ENCODE assay signal across 1 cellular context in genomic region chr12:26808766-26809460, GRCh38.
TF ChIP-seq lines count a peak whose summit lies in the region.

No MANE protein-coding gene starts in this region.

TF ChIP-seq in HepG2, 621 proteins besides CTCF, POLR2A, EP300 and RAD21 (continued from another document):
- TF ChIP-seq NBN (conservative IDR thresholded peaks at IDR 0.05) (no peak), ZNF766 (CRISPR knock-in tag; IDR thresholded peaks at IDR 0.05; ENCODE audit: borderline replicate concordance) (no peak), E2F5 (CRISPR knock-in tag; conservative IDR thresholded peaks at IDR 0.05) (no peak), ZFY (CRISPR knock-in tag; IDR thresholded peaks at IDR 0.05) (no peak), CEBPB (IDR thresholded peaks at IDR 0.05; ENCODE audit: borderline replicate concordance, low read depth, low read length) (0 out of 2 replicates have a peak, but pooled peaks have one; percentile 11), TFDP1 (CRISPR knock-in tag; IDR thresholded peaks at IDR 0.05; ENCODE audit: borderline replicate concordance) (no peak), ZBTB46 (CRISPR knock-in tag; IDR thresholded peaks at IDR 0.05; ENCODE audit: borderline replicate concordance) (no peak), MIER3 (CRISPR knock-in tag; IDR thresholded peaks at IDR 0.05; ENCODE audit: borderline replicate concordance) (no peak), BRCA1 (CRISPR knock-in tag; IDR thresholded peaks at IDR 0.05) (no peak), ZNF296 (CRISPR knock-in tag; conservative IDR thresholded peaks at IDR 0.05) (no peak), ZNF670 (CRISPR knock-in tag; IDR thresholded peaks at IDR 0.05; ENCODE audit: borderline replicate concordance) (no peak), SRSF4 (IDR thresholded peaks at IDR 0.05; ENCODE audit: low read depth, low read length, poor library complexity, severe bottlenecking) (no peak), KLF15 (CRISPR knock-in tag; IDR thresholded peaks at IDR 0.05; ENCODE audit: borderline replicate concordance) (no peak), ARID4A (CRISPR knock-in tag; IDR thresholded peaks at IDR 0.05; ENCODE audit: borderline replicate concordance) (no peak), ELF1 (CRISPR knock-in tag; IDR thresholded peaks at IDR 0.05) (no peak), ZBTB21 (CRISPR knock-in tag; IDR thresholded peaks at IDR 0.05) (no peak), FOXA3 (CRISPR knock-in tag; IDR thresholded peaks at IDR 0.05) (peak; percentile 37; the same call in 1 of the 2 replicates), ARID3A (IDR thresholded peaks at IDR 0.05; ENCODE audit: low read depth, low read length) (no peak), SOX13 (IDR thresholded peaks at IDR 0.05) (no peak), SOX13 (CRISPR knock-in tag; conservative IDR thresholded peaks at IDR 0.05 in 1 of 2, IDR thresholded peaks at IDR 0.05 in 1 of 2) (0 out of 4 replicates have a peak, but pooled peaks of 1 of the 2 experiments have one; percentile 4), ZNF788 (CRISPR knock-in tag; IDR thresholded peaks at IDR 0.05; ENCODE audit: borderline replicate concordance) (no peak), ZNF224 (CRISPR knock-in tag; IDR thresholded peaks at IDR 0.05) (no peak), KDM5A (IDR thresholded peaks at IDR 0.05; ENCODE audit: borderline replicate concordance, low read length) (no peak), CENPT (CRISPR knock-in tag; IDR thresholded peaks at IDR 0.05; ENCODE audit: low read depth) (no peak), ATF1 (CRISPR knock-in tag; IDR thresholded peaks at IDR 0.05) (no peak)
- TF ChIP-seq, protein P1, sequence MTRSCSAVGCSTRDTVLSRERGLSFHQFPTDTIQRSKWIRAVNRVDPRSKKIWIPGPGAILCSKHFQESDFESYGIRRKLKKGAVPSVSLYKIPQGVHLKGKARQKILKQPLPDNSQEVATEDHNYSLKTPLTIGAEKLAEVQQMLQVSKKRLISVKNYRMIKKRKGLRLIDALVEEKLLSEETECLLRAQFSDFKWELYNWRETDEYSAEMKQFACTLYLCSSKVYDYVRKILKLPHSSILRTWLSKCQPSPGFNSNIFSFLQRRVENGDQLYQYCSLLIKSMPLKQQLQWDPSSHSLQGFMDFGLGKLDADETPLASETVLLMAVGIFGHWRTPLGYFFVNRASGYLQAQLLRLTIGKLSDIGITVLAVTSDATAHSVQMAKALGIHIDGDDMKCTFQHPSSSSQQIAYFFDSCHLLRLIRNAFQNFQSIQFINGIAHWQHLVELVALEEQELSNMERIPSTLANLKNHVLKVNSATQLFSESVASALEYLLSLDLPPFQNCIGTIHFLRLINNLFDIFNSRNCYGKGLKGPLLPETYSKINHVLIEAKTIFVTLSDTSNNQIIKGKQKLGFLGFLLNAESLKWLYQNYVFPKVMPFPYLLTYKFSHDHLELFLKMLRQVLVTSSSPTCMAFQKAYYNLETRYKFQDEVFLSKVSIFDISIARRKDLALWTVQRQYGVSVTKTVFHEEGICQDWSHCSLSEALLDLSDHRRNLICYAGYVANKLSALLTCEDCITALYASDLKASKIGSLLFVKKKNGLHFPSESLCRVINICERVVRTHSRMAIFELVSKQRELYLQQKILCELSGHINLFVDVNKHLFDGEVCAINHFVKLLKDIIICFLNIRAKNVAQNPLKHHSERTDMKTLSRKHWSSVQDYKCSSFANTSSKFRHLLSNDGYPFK (CRISPR knock-in tag; IDR thresholded peaks at IDR 0.05; ENCODE audit: borderline replicate concordance): no peak
- TF ChIP-seq, protein P2, sequence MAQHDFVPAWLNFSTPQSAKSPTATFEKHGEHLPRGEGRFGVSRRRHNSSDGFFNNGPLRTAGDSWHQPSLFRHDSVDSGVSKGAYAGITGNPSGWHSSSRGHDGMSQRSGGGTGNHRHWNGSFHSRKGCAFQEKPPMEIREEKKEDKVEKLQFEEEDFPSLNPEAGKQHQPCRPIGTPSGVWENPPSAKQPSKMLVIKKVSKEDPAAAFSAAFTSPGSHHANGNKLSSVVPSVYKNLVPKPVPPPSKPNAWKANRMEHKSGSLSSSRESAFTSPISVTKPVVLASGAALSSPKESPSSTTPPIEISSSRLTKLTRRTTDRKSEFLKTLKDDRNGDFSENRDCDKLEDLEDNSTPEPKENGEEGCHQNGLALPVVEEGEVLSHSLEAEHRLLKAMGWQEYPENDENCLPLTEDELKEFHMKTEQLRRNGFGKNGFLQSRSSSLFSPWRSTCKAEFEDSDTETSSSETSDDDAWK (CRISPR knock-in tag; IDR thresholded peaks at IDR 0.05): no peak
- TF ChIP-seq, protein P3, sequence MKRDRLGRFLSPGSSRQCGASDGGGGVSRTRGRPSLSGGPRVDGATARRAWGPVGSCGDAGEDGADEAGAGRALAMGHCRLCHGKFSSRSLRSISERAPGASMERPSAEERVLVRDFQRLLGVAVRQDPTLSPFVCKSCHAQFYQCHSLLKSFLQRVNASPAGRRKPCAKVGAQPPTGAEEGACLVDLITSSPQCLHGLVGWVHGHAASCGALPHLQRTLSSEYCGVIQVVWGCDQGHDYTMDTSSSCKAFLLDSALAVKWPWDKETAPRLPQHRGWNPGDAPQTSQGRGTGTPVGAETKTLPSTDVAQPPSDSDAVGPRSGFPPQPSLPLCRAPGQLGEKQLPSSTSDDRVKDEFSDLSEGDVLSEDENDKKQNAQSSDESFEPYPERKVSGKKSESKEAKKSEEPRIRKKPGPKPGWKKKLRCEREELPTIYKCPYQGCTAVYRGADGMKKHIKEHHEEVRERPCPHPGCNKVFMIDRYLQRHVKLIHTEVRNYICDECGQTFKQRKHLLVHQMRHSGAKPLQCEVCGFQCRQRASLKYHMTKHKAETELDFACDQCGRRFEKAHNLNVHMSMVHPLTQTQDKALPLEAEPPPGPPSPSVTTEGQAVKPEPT (CRISPR knock-in tag; IDR thresholded peaks at IDR 0.05; ENCODE audit: low read depth): no peak
